Comparison of ENCODE assay signal across 26 cellular contexts in the genomic region with DNA sequence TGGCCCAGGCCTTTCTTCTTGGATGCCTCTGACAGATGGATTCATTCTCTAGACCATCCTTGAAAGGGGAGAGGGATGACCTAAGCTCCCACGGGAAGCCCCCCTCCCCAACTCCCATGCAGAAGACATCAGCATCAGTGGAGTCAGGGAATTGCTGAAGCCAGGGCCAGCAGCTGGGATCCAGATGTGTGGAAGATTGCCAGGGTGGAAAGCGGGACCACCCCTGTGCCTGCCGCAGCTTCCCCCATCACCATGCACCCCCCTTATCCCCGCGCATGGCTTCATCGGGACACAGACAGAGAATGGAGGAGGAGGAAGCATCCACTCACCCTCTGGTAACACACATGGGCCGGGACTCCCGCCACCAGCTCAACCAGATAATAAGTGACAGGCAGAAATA.
DNase-seq lines count a peak whose midpoint lies in the region; ATAC-seq and TF ChIP-seq lines count a peak whose summit lies in the region.
"Had no signal": no experiment of that assay in that cellular context is flagged by ENCODE, and none has a peak within 500 bp of the region (broad histone marks: within the 10 kb centered on the region; RNA-seq: fewer than 3 reads in every experiment).

No MANE protein-coding gene starts in this region.

- WGBS in SK-N-SH (ENCODE audit: low lambda C conversion rate), result 23% methylated on average over 8 of the region's 8 CpGs
- WGBS in ovary, 3 donors, result 5 to 19% (median 9%) methylated on average over 8 of the region's 8 CpGs

- no peaks in the 10 kb centered on the region for H3F3A ChIP-seq in SK-N-SH (replicated peaks; ENCODE audit: insufficient read depth)

- H3K4me3 ChIP-seq in SK-N-SH (ENCODE audit: low read depth in 2 of 2, low read length in 1 of 2), result no peak overlapping the region
- no peak overlapping the region for H3K4me3 ChIP-seq in ovary
- H3K4me3 ChIP-seq: BLaER1, GM12878 had no signal

- CTCF ChIA-PET in SK-N-SH (lab: Yijun Ruan, JAX), result interaction anchor here (0.8 to 3.8 kb wide), 9 partner anchors 7 to 969 kb away, joined by 3 to 23 read pairs (median 3); no protein-coding TSS in a partner anchor

- H2AFZ ChIP-seq in SK-N-SH (ENCODE audit: low read depth), result no peak overlapping the region

- intact Hi-C loops in ovary (cut with DNase I), result loop anchor here in 3 of 4 donors (10.0 kb wide), 5 partner anchors 337 to 967 kb away; partner anchors contain the start of gene CCND2 (in 1 of the 3)

- DNase-seq in SK-N-SH (peak; percentile 82), left kidney (ENCODE audit: low read depth, low spot score) (peak; percentile 51), type B pancreatic cell (ENCODE audit: extremely low spot score, unreplicated experiment) (no peak), ovary (no peak), KBM-7 (no peak)
- DNase-seq in activated CD4-positive, alpha-beta T cell treated with anti-CD3 and anti-CD28 coated beads, Interleukin-2, amount 50 U/mL, for 4 hours, result no peak
- DNase-seq: 8988T; ACHN; BE2C; C1 segment of cervical spinal cord; CD4-positive, alpha-beta memory T cell; CD4-positive, CD25-positive, alpha-beta regulatory T cell; CD8-positive, alpha-beta memory T cell; COR-L47; DMS 273 treated with DMSO at 0.1 percent for 48 hours; DMS153; DMS53; DMS79; DND-41; EL; GDM1 had no signal

- in situ Hi-C loops in KBM-7 (cut with MboI; ENCODE audit: low pct_unique_long_range_greater_than_20kb, low sequenced_read_pairs), result loop anchor here (25.0 kb wide), 1 partner anchor 480 kb away; no protein-coding TSS in a partner anchor

- H3K9me3 Mint-ChIP-seq in type B pancreatic cell, result no peaks in the 10 kb centered on the region
- H3K9me3 Mint-ChIP-seq: CD14-positive monocyte; CD4-positive, alpha-beta memory T cell; CD8-positive, alpha-beta memory T cell had no signal

- no peak overlapping the region for H3K4me2 ChIP-seq in SK-N-SH
- H3K4me2 ChIP-seq: BLaER1 had no signal

- no peak for TF ChIP-seq RAD21 in SK-N-SH (IDR thresholded peaks at IDR 0.05; ENCODE audit: low read length)

- H3K27ac ChIP-seq in SK-N-SH (ENCODE audit: low read depth in 2 of 2, low read length in 1 of 2), result no peak overlapping the region
- no peak overlapping the region for H3K27ac ChIP-seq in ovary
- H3K27ac ChIP-seq: BLaER1 had no signal

- H3K9me2 ChIP-seq in SK-N-SH, result no peaks in the 10 kb centered on the region

- peaks cover 0 to 29% of the 10 kb centered on the region in 2 experiments; a peak in 1 of 4 replicates for H3K4me1 ChIP-seq in SK-N-SH (ENCODE audit: control insufficient read depth in 1 of 2, insufficient read depth in 2 of 2, low read depth in 1 of 2, low read length in 1 of 2)
- no peaks in the 10 kb centered on the region for H3K4me1 ChIP-seq in ovary (ENCODE audit: insufficient read depth)

- no peak for ATAC-seq in SK-N-SH treated with all-trans-retinoic acid at 6 μM for 48 hours
- ATAC-seq in HG03039 (IDR thresholded peaks at IDR 0.05; ENCODE audit: unreplicated experiment), result no peak
- ATAC-seq: GM12878 had no signal

- H3K36me3 ChIP-seq in SK-N-SH (replicated peaks in 1 of 2; ENCODE audit: control insufficient read depth in 1 of 2, insufficient read depth in 2 of 2, low read length in 1 of 2) (no peaks in the 10 kb centered on the region), ovary (no peaks in the 10 kb centered on the region)
- H3K36me3 ChIP-seq: BE2C, BLaER1 had no signal

- H3K27ac Mint-ChIP-seq in type B pancreatic cell, result peak overlapping the region; percentile 52
- H3K27ac Mint-ChIP-seq: CD14-positive monocyte had no signal

- H3K36me3 Mint-ChIP-seq in type B pancreatic cell, result no peaks in the 10 kb centered on the region
- H3K36me3 Mint-ChIP-seq: CD14-positive monocyte; CD4-positive, alpha-beta memory T cell; CD4-positive, CD25-positive, alpha-beta regulatory T cell; CD8-positive, alpha-beta memory T cell had no signal

- POLR2A ChIA-PET in SK-N-SH (lab: Yijun Ruan, JAX), result interaction anchor here (0.8 to 1.1 kb wide), 2 partner anchors 10 to 26 kb away, joined by 3 to 4 read pairs; no protein-coding TSS in a partner anchor

- H3K27me3 ChIP-seq in SK-N-SH (ENCODE audit: insufficient read depth), result no peaks in the 10 kb centered on the region
- H3K27me3 ChIP-seq in ovary, result no peaks in the 10 kb centered on the region
- H3K27me3 ChIP-seq: BE2C, BLaER1 had no signal

- H3K9me3 ChIP-seq in SK-N-SH, result no peaks in the 10 kb centered on the region
- no peaks in the 10 kb centered on the region for H3K9me3 ChIP-seq in ovary
- H3K9me3 ChIP-seq: BE2C, BLaER1 had no signal

- TF ChIP-seq POLR2A in ovary (IDR thresholded peaks at IDR 0.05), result no peak

- no peak overlapping the region for H3K9ac ChIP-seq in SK-N-SH
- H3K9ac ChIP-seq: BLaER1 had no signal

- peak overlapping the region; percentile 22 for H3K4me3 Mint-ChIP-seq in type B pancreatic cell
- H3K4me3 Mint-ChIP-seq: CD14-positive monocyte; CD4-positive, alpha-beta memory T cell; CD4-positive, CD25-positive, alpha-beta regulatory T cell; CD8-positive, alpha-beta memory T cell had no signal

- TF ChIP-seq CTCF in SK-N-SH (IDR thresholded peaks at IDR 0.05), result no peak
- TF ChIP-seq CTCF in type B pancreatic cell (conservative IDR thresholded peaks at IDR 0.05), result no peak
- TF ChIP-seq CTCF in ovary (IDR thresholded peaks at IDR 0.05), result no peak

- TF ChIP-seq EP300 in SK-N-SH (IDR thresholded peaks at IDR 0.05; ENCODE audit: borderline replicate concordance in 1 of 2, low read depth in 1 of 2, low read length in 1 of 2), result no peak
- no peak for TF ChIP-seq EP300 in ovary (IDR thresholded peaks at IDR 0.05)

- peaks cover 43% of the 10 kb centered on the region for H3K27me3 Mint-ChIP-seq in type B pancreatic cell

- H3K4me1 Mint-ChIP-seq in type B pancreatic cell (ENCODE audit: unreplicated experiment), result peaks cover 18% of the 10 kb centered on the region
- H3K4me1 Mint-ChIP-seq: CD14-positive monocyte; CD4-positive, alpha-beta memory T cell; CD4-positive, CD25-positive, alpha-beta regulatory T cell; CD8-positive, alpha-beta memory T cell had no signal

- H3K79me2 ChIP-seq in SK-N-SH (ENCODE audit: insufficient read depth), result no peaks in the 10 kb centered on the region

- no peaks in the 10 kb centered on the region for H4K20me1 ChIP-seq in SK-N-SH (ENCODE audit: insufficient read depth)
- H4K20me1 ChIP-seq: BLaER1 had no signal

TF ChIP-seq in SK-N-SH, 30 proteins besides CTCF, POLR2A, EP300 and RAD21 (continues in another document):
- TF ChIP-seq, protein P1, sequence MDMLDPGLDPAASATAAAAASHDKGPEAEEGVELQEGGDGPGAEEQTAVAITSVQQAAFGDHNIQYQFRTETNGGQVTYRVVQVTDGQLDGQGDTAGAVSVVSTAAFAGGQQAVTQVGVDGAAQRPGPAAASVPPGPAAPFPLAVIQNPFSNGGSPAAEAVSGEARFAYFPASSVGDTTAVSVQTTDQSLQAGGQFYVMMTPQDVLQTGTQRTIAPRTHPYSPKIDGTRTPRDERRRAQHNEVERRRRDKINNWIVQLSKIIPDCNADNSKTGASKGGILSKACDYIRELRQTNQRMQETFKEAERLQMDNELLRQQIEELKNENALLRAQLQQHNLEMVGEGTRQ (IDR thresholded peaks at IDR 0.05; ENCODE audit: borderline replicate concordance, low read depth, low read length), result no peak
- TF ChIP-seq USF1 (IDR thresholded peaks at IDR 0.05; ENCODE audit: borderline replicate concordance, low read depth) (no peak), CHD2 (IDR thresholded peaks at IDR 0.05; ENCODE audit: low read length, partially characterized antibody) (no peak), TAF1 (IDR thresholded peaks at IDR 0.05; ENCODE audit: borderline replicate concordance, low read depth, low read length) (no peak), FOXM1 (IDR thresholded peaks at IDR 0.05; ENCODE audit: low read depth) (no peak)

TF ChIP-seq in SK-N-SH treated with all-trans-retinoic acid at 6 μM for 48 hours, 23 proteins besides CTCF, POLR2A, EP300 and RAD21:
- TF ChIP-seq RARB (CRISPR knock-in tag; IDR thresholded peaks at IDR 0.05) (no peak), TCF4 (CRISPR knock-in tag; IDR thresholded peaks at IDR 0.05; ENCODE audit: borderline replicate concordance) (peak; percentile 39; the same call in 1 of the 2 replicates), ZNF565 (CRISPR knock-in tag; conservative IDR thresholded peaks at IDR 0.05; ENCODE audit: low read depth) (no peak)
- TF ChIP-seq, protein P2, sequence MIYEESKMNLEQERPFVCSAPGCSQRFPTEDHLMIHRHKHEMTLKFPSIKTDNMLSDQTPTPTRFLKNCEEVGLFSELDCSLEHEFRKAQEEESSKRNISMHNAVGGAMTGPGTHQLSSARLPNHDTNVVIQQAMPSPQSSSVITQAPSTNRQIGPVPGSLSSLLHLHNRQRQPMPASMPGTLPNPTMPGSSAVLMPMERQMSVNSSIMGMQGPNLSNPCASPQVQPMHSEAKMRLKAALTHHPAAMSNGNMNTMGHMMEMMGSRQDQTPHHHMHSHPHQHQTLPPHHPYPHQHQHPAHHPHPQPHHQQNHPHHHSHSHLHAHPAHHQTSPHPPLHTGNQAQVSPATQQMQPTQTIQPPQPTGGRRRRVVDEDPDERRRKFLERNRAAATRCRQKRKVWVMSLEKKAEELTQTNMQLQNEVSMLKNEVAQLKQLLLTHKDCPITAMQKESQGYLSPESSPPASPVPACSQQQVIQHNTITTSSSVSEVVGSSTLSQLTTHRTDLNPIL (CRISPR knock-in tag; IDR thresholded peaks at IDR 0.05; ENCODE audit: low read depth), result no peak

Comparison
In these comparisons a context has a peak if more than half of its experiments do, and no peak if none do; other contexts are left out.
1. DNase-seq: peak in SK-N-SH (single experiment) and left kidney (single experiment); none in type B pancreatic cell (single experiment), ovary (0 of 5), activated CD4-positive, alpha-beta T cell treated with anti-CD3 and anti-CD28 coated beads, Interleukin-2, amount 50 U/mL, for 4 hours (0 of 2) and KBM-7 (single experiment).